In the genomic region with DNA sequence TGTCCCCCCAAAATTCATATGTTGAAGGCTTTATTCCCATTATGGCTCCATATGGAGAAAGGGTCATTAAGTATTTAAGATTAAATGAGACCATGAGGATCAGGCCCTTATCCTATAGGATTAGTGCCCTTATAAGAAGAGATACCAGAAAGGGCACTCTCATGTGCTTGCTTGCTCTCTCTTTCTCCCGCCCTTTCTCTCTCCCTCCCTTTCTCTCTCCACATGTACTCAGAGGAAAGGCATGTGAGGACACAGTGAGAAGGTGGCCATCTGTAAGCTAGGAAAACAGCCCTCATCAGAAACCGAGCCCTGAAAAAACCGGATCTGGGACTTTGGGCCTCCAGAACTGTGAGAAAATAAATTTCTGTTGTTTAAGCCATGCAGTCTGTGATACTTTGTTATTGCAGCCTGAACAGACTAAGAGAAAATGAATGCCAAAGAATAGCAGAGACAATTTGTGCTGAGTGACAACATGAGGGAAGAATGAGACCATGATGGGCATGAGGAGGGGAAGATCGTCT, we compare ENCODE assay signal across 19 cellular contexts.
DNase-seq lines count a peak whose midpoint lies in the region; ATAC-seq, FAIRE-seq and TF ChIP-seq lines count a peak whose summit lies in the region.
"Had no signal": no experiment of that assay in that cellular context is flagged by ENCODE, and none has a peak within 500 bp of the region (broad histone marks: within the 10 kb centered on the region; RNA-seq: fewer than 3 reads in every experiment).

No MANE protein-coding gene starts in this region.

- no peak for FAIRE-seq in K562 (lab: Jason Lieb, UNC)
- FAIRE-seq: GM12891, GM18507, GM19239 had no signal

- H3K27me3 ChIP-seq in K562 (ENCODE audit: control insufficient read depth in 2 of 2, insufficient read depth in 2 of 2, low read length in 2 of 2) (no peaks in the 10 kb centered on the region), trophoblast cell (ENCODE audit: insufficient read depth, low read length) (no peaks in the 10 kb centered on the region)

- ATAC-seq in K562 (no peak), mucosa of descending colon (no peak)
- ATAC-seq: HCT116 had no signal

- no peaks in the 10 kb centered on the region for H3K79me1 ChIP-seq in trophoblast cell (ENCODE audit: low read length)

- H3K9ac ChIP-seq in K562 (ENCODE audit: insufficient read depth in 1 of 2, low read depth in 2 of 2, low read length in 2 of 2) (no peak overlapping the region), trophoblast cell (ENCODE audit: low read length) (no peak overlapping the region)
- H3K9ac ChIP-seq: GM23248 had no signal

- in situ Hi-C loops in K562 (cut with MboI), result no loop called here

- no peak overlapping the region for H3K14ac ChIP-seq in trophoblast cell (ENCODE audit: low read length)

- CTCF ChIA-PET in K562 (lab: Yijun Ruan, JAX; ENCODE audit: low intra/inter-chr PET ratio), result no interaction called here

- no peak overlapping the region for H3K18ac ChIP-seq in trophoblast cell (ENCODE audit: low read length)

- H3K4me3 ChIP-seq in K562 (no peak overlapping the region), trophoblast cell (ENCODE audit: low read depth, low read length) (no peak overlapping the region), mucosa of descending colon (no peak overlapping the region)
- H3K4me3 ChIP-seq: GM23248 had no signal

- H4K8ac ChIP-seq in trophoblast cell (ENCODE audit: low read depth, low read length), result no peak overlapping the region

- H3K23ac ChIP-seq in trophoblast cell (ENCODE audit: low read length), result no peak overlapping the region

- intact Hi-C loops in K562 (cut with micrococcal nuclease) (no loop called here), head of caudate nucleus (cut with DNase I) (no loop called here), mucosa of descending colon (cut with DNase I, micrococcal nuclease) (no loop called here)

- no TSS peak for BruUV-seq in K562 (replicated peaks; lab: Mats Ljungman, UMichigan)

- H2BK12ac ChIP-seq in trophoblast cell (ENCODE audit: low read length), result no peak overlapping the region

- POLR2A ChIA-PET in K562 (lab: Yijun Ruan, JAX), result no interaction called here

- H3K27ac ChIP-seq in K562 (ENCODE audit: extremely low read depth, low read depth, low read length) (no peak overlapping the region), trophoblast cell (ENCODE audit: low read depth, low read length) (no peak overlapping the region)
- H3K27ac ChIP-seq: GM23248 had no signal

- no peak overlapping the region for H2BK5ac ChIP-seq in trophoblast cell (ENCODE audit: low read depth, low read length, poor library complexity)

- no peak for TF ChIP-seq EP300 in K562 (IDR thresholded peaks at IDR 0.05; ENCODE audit: low read length)

- H3K4ac ChIP-seq in trophoblast cell (ENCODE audit: low read depth, low read length), result no peak overlapping the region

- no peak overlapping the region for H4K12ac ChIP-seq in trophoblast cell (ENCODE audit: low read depth, low read length)

- H3K79me2 ChIP-seq in K562 (ENCODE audit: control insufficient read depth, insufficient read depth, low read length) (no peaks in the 10 kb centered on the region), trophoblast cell (ENCODE audit: control insufficient read depth, insufficient read depth, low read length, poor library complexity) (no peaks in the 10 kb centered on the region)

- no peak overlapping the region for H2AFZ ChIP-seq in K562 (ENCODE audit: low read depth, low read length)
- no peak overlapping the region for H2AFZ ChIP-seq in trophoblast cell (ENCODE audit: insufficient read depth, low read length, poor library complexity)
- H2AFZ ChIP-seq: GM23248 had no signal

- DNase-seq in ELR (ENCODE audit: low read depth), result peak; percentile 17
- DNase-seq in K562 (ENCODE audit: extremely low read depth in 1 of 4, low spot score in 3 of 4), result no peak
- peak; percentile 58 to 78 for DNase-seq in trophoblast cell
- no peak for DNase-seq in head of caudate nucleus
- no peak for DNase-seq in putamen (ENCODE audit: low spot score)
- DNase-seq in mucosa of descending colon, result no peak
- DNase-seq: C1 segment of cervical spinal cord; Caco-2; CD4-positive, alpha-beta memory T cell; DMS153; DND-41; GF-D8; GM23248; H9; HFFc6 had no signal

- no peak overlapping the region for H2AK5ac ChIP-seq in trophoblast cell (ENCODE audit: low read length)

- H4K91ac ChIP-seq in trophoblast cell (ENCODE audit: low read depth, low read length), result no peak overlapping the region

- H3K9me1 ChIP-seq in K562 (ENCODE audit: control insufficient read depth, insufficient read depth, low read length), result no peaks in the 10 kb centered on the region

- TF ChIP-seq POLR2A in K562 (conservative IDR thresholded peaks at IDR 0.05), result no peak

- no peak for TF ChIP-seq RAD21 in K562 (CRISPR knock-in tag; conservative IDR thresholded peaks at IDR 0.05 in 1 of 2, IDR thresholded peaks at IDR 0.05 in 1 of 2)

- H3K36me3 ChIP-seq in K562 (ENCODE audit: control insufficient read depth, insufficient read depth, low read length) (no peaks in the 10 kb centered on the region), trophoblast cell (ENCODE audit: control insufficient read depth in 1 of 2, insufficient read depth in 2 of 2, low read length in 2 of 2) (no peaks in the 10 kb centered on the region), mucosa of descending colon (ENCODE audit: low read depth) (no peaks in the 10 kb centered on the region)

- no peak for TF ChIP-seq CTCF in K562 (IDR thresholded peaks at IDR 0.05 in 2 of 3, conservative IDR thresholded peaks at IDR 0.05 in 1 of 3; ENCODE audit: insufficient read depth in 2 of 3, low read depth in 1 of 3, low read length in 3 of 3)
- no peak for TF ChIP-seq CTCF in mucosa of descending colon (IDR thresholded peaks at IDR 0.05)

- H3K4me1 ChIP-seq in K562 (replicated peaks in 1 of 2; ENCODE audit: control insufficient read depth in 2 of 2, insufficient read depth in 2 of 2, low read length in 2 of 2) (peaks cover 0 to 2% of the 10 kb centered on the region in 2 experiments; a peak in 3 of 5 replicates), trophoblast cell (ENCODE audit: control insufficient read depth in 1 of 2, insufficient read depth in 2 of 2, low read length in 2 of 2) (no peaks in the 10 kb centered on the region), mucosa of descending colon (ENCODE audit: low read depth) (peaks cover 5% of the 10 kb centered on the region)
- H3K4me1 ChIP-seq: Caco-2 had no signal

- no peak overlapping the region for H3K4me2 ChIP-seq in K562 (ENCODE audit: insufficient read depth, low read length)
- H3K4me2 ChIP-seq in trophoblast cell (ENCODE audit: low read length), result no peak overlapping the region

- H3K9me3 ChIP-seq in K562 (replicated peaks; ENCODE audit: control insufficient read depth, insufficient read depth, low read depth, low read length), result no peaks in the 10 kb centered on the region
- H3K9me3 ChIP-seq in trophoblast cell (ENCODE audit: insufficient read depth, low read depth, low read length), result no peaks in the 10 kb centered on the region
- no peaks in the 10 kb centered on the region for H3K9me3 ChIP-seq in mucosa of descending colon
- H3K9me3 ChIP-seq: Caco-2 had no signal

- H4K20me1 ChIP-seq in K562 (replicated peaks; ENCODE audit: control insufficient read depth, insufficient read depth, low read length), result no peaks in the 10 kb centered on the region

- 90% methylated on average over 2 of the region's 4 CpGs for WGBS in K562 (ENCODE audit: insufficient coverage, low coverage, missing lambda C conversion rate)
- no CpG with 5 or more reads among the region's 4 CpGs for WGBS in trophoblast cell (ENCODE audit: extremely low coverage, insufficient coverage, insufficient read length)

- no peak overlapping the region for H2BK120ac ChIP-seq in trophoblast cell (ENCODE audit: insufficient read depth, low read length, poor library complexity)

TF ChIP-seq in K562, 482 proteins besides CTCF, POLR2A, EP300 and RAD21 (continues in another document):
- TF ChIP-seq ZNF12 (CRISPR knock-in tag; IDR thresholded peaks at IDR 0.05) (no peak), ZFPM2 (CRISPR knock-in tag; IDR thresholded peaks at IDR 0.05) (no peak), CBX2 (IDR thresholded peaks at IDR 0.05; ENCODE audit: insufficient read depth, low read length, poor library complexity, severe bottlenecking) (no peak), NR2F6 (CRISPR knock-in tag; IDR thresholded peaks at IDR 0.05) (no peak)
- TF ChIP-seq, protein P1, sequence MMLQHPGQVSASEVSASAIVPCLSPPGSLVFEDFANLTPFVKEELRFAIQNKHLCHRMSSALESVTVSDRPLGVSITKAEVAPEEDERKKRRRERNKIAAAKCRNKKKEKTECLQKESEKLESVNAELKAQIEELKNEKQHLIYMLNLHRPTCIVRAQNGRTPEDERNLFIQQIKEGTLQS (IDR thresholded peaks at IDR 0.05), result no peak
- TF ChIP-seq, protein P1 (CRISPR knock-in tag; conservative IDR thresholded peaks at IDR 0.05), result no peak
- TF ChIP-seq, protein P2, sequence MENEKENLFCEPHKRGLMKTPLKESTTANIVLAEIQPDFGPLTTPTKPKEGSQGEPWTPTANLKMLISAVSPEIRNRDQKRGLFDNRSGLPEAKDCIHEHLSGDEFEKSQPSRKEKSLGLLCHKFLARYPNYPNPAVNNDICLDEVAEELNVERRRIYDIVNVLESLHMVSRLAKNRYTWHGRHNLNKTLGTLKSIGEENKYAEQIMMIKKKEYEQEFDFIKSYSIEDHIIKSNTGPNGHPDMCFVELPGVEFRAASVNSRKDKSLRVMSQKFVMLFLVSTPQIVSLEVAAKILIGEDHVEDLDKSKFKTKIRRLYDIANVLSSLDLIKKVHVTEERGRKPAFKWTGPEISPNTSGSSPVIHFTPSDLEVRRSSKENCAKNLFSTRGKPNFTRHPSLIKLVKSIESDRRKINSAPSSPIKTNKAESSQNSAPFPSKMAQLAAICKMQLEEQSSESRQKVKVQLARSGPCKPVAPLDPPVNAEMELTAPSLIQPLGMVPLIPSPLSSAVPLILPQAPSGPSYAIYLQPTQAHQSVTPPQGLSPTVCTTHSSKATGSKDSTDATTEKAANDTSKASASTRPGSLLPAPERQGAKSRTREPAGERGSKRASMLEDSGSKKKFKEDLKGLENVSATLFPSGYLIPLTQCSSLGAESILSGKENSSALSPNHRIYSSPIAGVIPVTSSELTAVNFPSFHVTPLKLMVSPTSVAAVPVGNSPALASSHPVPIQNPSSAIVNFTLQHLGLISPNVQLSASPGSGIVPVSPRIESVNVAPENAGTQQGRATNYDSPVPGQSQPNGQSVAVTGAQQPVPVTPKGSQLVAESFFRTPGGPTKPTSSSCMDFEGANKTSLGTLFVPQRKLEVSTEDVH (IDR thresholded peaks at IDR 0.05; ENCODE audit: low read depth, partially characterized antibody), result no peak

Comparison
In these comparisons a context has a peak if more than half of its experiments do, and no peak if none do; other contexts are left out.
1. DNase-seq: peak in ELR (single experiment) and trophoblast cell (2 of 2); none in K562 (0 of 4), head of caudate nucleus (0 of 42), putamen (single experiment) and mucosa of descending colon (0 of 3).